1 cellular context compared by ENCODE assay signal in genomic region chr5:150217041-150217440, GRCh38.
TF ChIP-seq lines count a peak whose summit lies in the region.

No MANE protein-coding gene starts in this region.

TF ChIP-seq in IMR-90, 13 proteins besides CTCF, POLR2A, EP300 and RAD21:
- no peak for TF ChIP-seq ELK1 (IDR thresholded peaks at IDR 0.05; ENCODE audit: borderline replicate concordance, low read depth, low read length)
- TF ChIP-seq FOS (IDR thresholded peaks at IDR 0.05; ENCODE audit: low read depth, low read length), result no peak
- no peak for TF ChIP-seq MAFK (IDR thresholded peaks at IDR 0.05; ENCODE audit: low read depth, low read length)
- TF ChIP-seq BHLHE40 (IDR thresholded peaks at IDR 0.05; ENCODE audit: low read depth, low read length), result no peak
- no peak for TF ChIP-seq USF2 (IDR thresholded peaks at IDR 0.05; ENCODE audit: low read depth, low read length)
- TF ChIP-seq MXI1 (IDR thresholded peaks at IDR 0.05; ENCODE audit: borderline replicate concordance, low read depth, low read length), result no peak
- no peak for TF ChIP-seq RFX5 (IDR thresholded peaks at IDR 0.05; ENCODE audit: low read depth, low read length)
- no peak for TF ChIP-seq MAZ (IDR thresholded peaks at IDR 0.05; ENCODE audit: borderline replicate concordance, low read depth, low read length)
- no peak for TF ChIP-seq RCOR1 (IDR thresholded peaks at IDR 0.05; ENCODE audit: insufficient replicate concordance, low read length)
- no peak for TF ChIP-seq SMC3 (IDR thresholded peaks at IDR 0.05; ENCODE audit: low read depth, low read length)
